Comparison of ENCODE assay signal across 10 cellular contexts in genomic region chr11:84289381-84289906, GRCh38.
DNase-seq lines count a peak whose midpoint lies in the region; ATAC-seq and TF ChIP-seq lines count a peak whose summit lies in the region.
"Had no signal": no experiment of that assay in that cellular context is flagged by ENCODE, and none has a peak within 500 bp of the region (broad histone marks: within the 10 kb centered on the region; RNA-seq: fewer than 3 reads in every experiment).

No MANE protein-coding gene starts in this region.

- no peaks in the 10 kb centered on the region for H3K79me2 ChIP-seq in ACC112 (ENCODE audit: control insufficient read depth, insufficient read depth, low read length, unreplicated experiment)

- H2AFZ ChIP-seq in ACC112 (ENCODE audit: low read length, unreplicated experiment): peak overlapping the region; percentile 33

- no peak for TF ChIP-seq POLR2A in thyroid gland (IDR thresholded peaks at IDR 0.05)

- H3K9me3 ChIP-seq in thyroid gland: no peaks in the 10 kb centered on the region
- H3K9me3 ChIP-seq: BLaER1 had no signal

- H3K36me3 ChIP-seq in ACC112 (ENCODE audit: insufficient read depth, low read length) (no peaks in the 10 kb centered on the region), thyroid gland (no peaks in the 10 kb centered on the region)
- H3K36me3 ChIP-seq: BLaER1 had no signal

- WGBS in thyroid gland, 2 donors: 88 to 89% methylated on average over 3 of the region's 3 CpGs

- DNase-seq in astrocyte of the hippocampus (ENCODE audit: low read depth, low spot score) (peak; percentile 71), thyroid gland (no peak), KG1 (lab: John Stamatoyannopoulos, UW) (no peak), HPDE6-E6E7 (ENCODE audit: extremely low spot score) (no peak)
- DNase-seq in stimulated activated naive CD4-positive, alpha-beta T cell treated with Interleukin-2 at 50 U/mL for 16 hours (lab: John Stamatoyannopoulos, UW): no peak
- DNase-seq: activated CD4-positive, alpha-beta T cell treated with anti-CD3 and anti-CD28 coated beads, Interleukin-2, amount 10 ng/mL, durations not matched to agents 7 days and 5 days had no signal

- H3K4me3 ChIP-seq in ACC112 (ENCODE audit: low read depth, low read length) (no peak overlapping the region), thyroid gland (replicated peaks in 1 of 3) (no peak overlapping the region)
- H3K4me3 ChIP-seq: BLaER1 had no signal

- TF ChIP-seq CTCF in thyroid gland (IDR thresholded peaks at IDR 0.05): no peak

- H3K27me3 ChIP-seq in ACC112 (ENCODE audit: insufficient read depth, low read length) (no peaks in the 10 kb centered on the region), thyroid gland (no peaks in the 10 kb centered on the region)
- H3K27me3 ChIP-seq: BLaER1 had no signal

- intact Hi-C loops in thyroid gland (cut with DNase I): no loop called here

- H3K4me1 ChIP-seq in ACC112 (ENCODE audit: control insufficient read depth, insufficient read depth, low read length, unreplicated experiment): peaks cover 11% of the 10 kb centered on the region
- H3K4me1 ChIP-seq in thyroid gland: no peaks in the 10 kb centered on the region
- H3K4me1 ChIP-seq: BLaER1 had no signal

- H3K27ac ChIP-seq in ACC112 (ENCODE audit: low read depth, low read length) (peak overlapping the region; percentile 28), thyroid gland (no peak overlapping the region)
- H3K27ac ChIP-seq: BLaER1 had no signal

- peak; percentile 92 for ATAC-seq in GM19328 (IDR thresholded peaks at IDR 0.05; ENCODE audit: unreplicated experiment)
- peak; percentile 99 for ATAC-seq in HG03064 (IDR thresholded peaks at IDR 0.05; ENCODE audit: low read depth, unreplicated experiment)
